Comparison of ENCODE assay signal across 12 cellular contexts in the genomic region with DNA sequence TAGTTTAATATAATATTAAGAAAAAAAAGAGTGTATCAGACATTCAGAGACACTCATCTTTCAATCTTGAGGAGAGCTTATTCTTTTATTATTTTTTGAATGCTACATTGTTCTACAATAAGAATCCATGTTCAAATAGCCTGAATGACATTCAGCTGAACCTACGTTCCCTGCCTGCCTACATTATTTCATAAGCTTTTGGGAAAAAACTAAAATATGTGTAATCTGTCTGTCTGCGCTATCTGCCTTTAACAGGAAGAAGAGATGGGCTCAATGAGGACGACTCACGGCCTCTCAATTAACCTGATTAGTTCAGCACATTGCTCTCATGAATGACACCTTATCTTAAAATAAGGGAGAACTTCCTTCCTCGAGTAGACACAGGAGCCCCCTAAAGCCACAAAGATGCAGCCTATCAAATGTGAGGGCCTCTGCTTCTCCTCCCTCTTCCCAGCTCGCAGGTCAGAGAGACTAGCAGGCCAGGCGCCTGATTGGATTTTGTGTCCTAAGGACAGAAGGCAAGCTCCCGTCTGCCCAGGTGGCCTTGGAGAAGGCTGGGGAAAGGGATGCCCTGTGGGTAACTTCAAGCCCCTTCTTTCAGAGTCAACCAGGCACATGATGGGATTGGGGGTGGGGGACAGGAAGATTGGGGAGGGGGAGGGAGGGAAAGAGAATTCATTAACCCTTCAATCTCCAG. TPM values are rescaled to one million over a fixed set of nuclear protein-coding genes. Genes with fewer than 3 reads are reported as not detected.
DNase-seq lines count a peak whose midpoint lies in the region; ATAC-seq and TF ChIP-seq lines count a peak whose summit lies in the region.
"Had no signal": no experiment of that assay in that cellular context is flagged by ENCODE, and none has a peak within 500 bp of the region (broad histone marks: within the 10 kb centered on the region; RNA-seq: fewer than 3 reads in every experiment).

No MANE protein-coding gene starts in this region.

- H3K36me3 ChIP-seq in SK-N-MC (ENCODE audit: insufficient read depth, low read length) (no peaks in the 10 kb centered on the region), heart left ventricle (peaks cover 0 to 2% (median 0%) of the 10 kb centered on the region in 9 donors), psoas muscle (ENCODE audit: insufficient read depth in 1 of 2, low read depth in 1 of 2) (no peaks in the 10 kb centered on the region)

- 32 to 38% (median 37%) methylated on average over 8 of the region's 8 CpGs for WGBS in heart left ventricle, 4 donors
- WGBS in psoas muscle, 3 donors: 37 to 43% (median 42%) methylated on average over 8 of the region's 8 CpGs

- H3K9ac ChIP-seq in SK-N-MC (ENCODE audit: insufficient read length): peak overlapping the region; percentile 36

- DNase-seq in AG20443 (ENCODE audit: low spot score) (peak; percentile 13), SK-N-MC (ENCODE audit: low read depth, low spot score) (no peak), heart left ventricle (no peak), psoas muscle (no peak), GM13976 (ENCODE audit: low spot score) (no peak), NCI-H2171 (lab: John Stamatoyannopoulos, UW) (no peak)
- no peak for DNase-seq in activated CD8-positive, alpha-beta memory T cell treated with anti-CD3 and anti-CD28 coated beads, Interleukin-2, amount 50 U/mL, for 4 hours
- DNase-seq: activated naive CD4-positive, alpha-beta T cell treated with Interleukin-2 at 50 U/mL for 16 hours; PC-9; stimulated activated CD4-positive, alpha-beta T cell treated with anti-CD3 and anti-CD28 coated beads, Interleukin-4, amount 100 ng/mL, for 1 hour had no signal

- H3K27ac ChIP-seq in SK-N-MC: peak overlapping the region; percentile 70; the same call in 1 of the 2 replicates
- H3K27ac ChIP-seq in heart left ventricle: peak overlapping the region; percentile 44 to 83 (median 65)
- H3K27ac ChIP-seq in psoas muscle: peak overlapping the region; percentile 53
- H3K27ac ChIP-seq: C4-2B, PC-9 had no signal

- no peak for TF ChIP-seq CTCF in heart left ventricle (IDR thresholded peaks at IDR 0.05)
- TF ChIP-seq CTCF in psoas muscle (IDR thresholded peaks at IDR 0.05): no peak
- no peak for TF ChIP-seq CTCF in GM13976 (IDR thresholded peaks at IDR 0.05; ENCODE audit: borderline replicate concordance, control extremely low read depth, extremely low read depth, insufficient read depth, missing control alignments)

- TF ChIP-seq POLR2A in heart left ventricle (IDR thresholded peaks at IDR 0.05): no peak

- H3K27me3 ChIP-seq in heart left ventricle (no peaks in the 10 kb centered on the region), psoas muscle (ENCODE audit: insufficient read depth in 3 of 3, low read length in 2 of 3) (peaks cover 0 to 7% (median 5%) of the 10 kb centered on the region in 3 donors)

- intact Hi-C loops in heart left ventricle (cut with DNase I): loop anchor here in 1 of 10 donors (5.0 kb wide), 1 partner anchor 35 kb away; the partner anchor contains the start of gene EBF1
- intact Hi-C loops in psoas muscle (cut with DNase I): no loop called here

- H3K9me3 ChIP-seq in SK-N-MC (ENCODE audit: low read depth, low read length): no peaks in the 10 kb centered on the region
- H3K9me3 ChIP-seq in heart left ventricle: no peaks in the 10 kb centered on the region
- H3K9me3 ChIP-seq in psoas muscle: no peaks in the 10 kb centered on the region

- ATAC-seq in heart left ventricle (peak in 2 of 4 donors; percentile 28 to 43), psoas muscle (no peak), GM21737 (IDR thresholded peaks at IDR 0.05; ENCODE audit: unreplicated experiment) (no peak)

- peaks cover 0 to 57% (median 24%) of the 10 kb centered on the region in 12 donors for H3K4me1 ChIP-seq in heart left ventricle
- no peaks in the 10 kb centered on the region for H3K4me1 ChIP-seq in psoas muscle

- in situ Hi-C loops in GM13976 (cut with MboI; ENCODE audit: low sequenced_read_pairs, unreplicated experiment): no loop called here

- no peak overlapping the region; the same call in 1 of the 2 replicates for H3K4me3 ChIP-seq in SK-N-MC
- H3K4me3 ChIP-seq in heart left ventricle: peak overlapping the region in 10 of 12 donors; percentile 6 to 54 (median 29)
- H3K4me3 ChIP-seq in psoas muscle: peak overlapping the region; percentile 2
- H3K4me3 ChIP-seq: PC-9 had no signal

RNA-seq across cellular contexts. Expression of gene EBF1, which starts 37.7 kb away (rescaled TPM):
- total RNA-seq in heart left ventricle (10 to 100 TPM in 7 of 9 donors, 1 to 10 TPM in 2; 6.5 to 24.9 (median 11.8) TPM), psoas muscle (10 to 100 TPM in 1 of 4 donors, 1 to 10 TPM in 3; 4.5 to 13.2 (median 6.0) TPM)
- polyA plus RNA-seq in heart left ventricle (1 to 10 TPM; 4.0 to 4.8 TPM), psoas muscle (1 to 10 TPM; 1.8 to 2.5 (median 2.4) TPM)
- total RNA-seq: PC-9 had no signal
